In genomic region chr1:67771152-67771551, GRCh38 we compare ENCODE assay signal across 11 cellular contexts.
A peak's percentile ranks its signal among the peaks of the same experiment; 100 is the strongest.
DNase-seq lines count a peak whose midpoint lies in the region; ATAC-seq and TF ChIP-seq lines count a peak whose summit lies in the region.
"Had no signal": no experiment of that assay in that cellular context is flagged by ENCODE, and none has a peak within 500 bp of the region (broad histone marks: within the 10 kb centered on the region; RNA-seq: fewer than 3 reads in every experiment).

No MANE protein-coding gene starts in this region.

- TF ChIP-seq CTCF in RWPE2 (IDR thresholded peaks at IDR 0.05; ENCODE audit: poor library complexity, severe bottlenecking) (peak; percentile 30), fibroblast of pulmonary artery (IDR thresholded peaks at IDR 0.05; ENCODE audit: low read length, missing control alignments) (peak; percentile 51), upper lobe of right lung (IDR thresholded peaks at IDR 0.05) (peak; percentile 11)

- H3K27me3 ChIP-seq in RWPE2 (ENCODE audit: insufficient read depth, poor library complexity, severe bottlenecking) (no peaks in the 10 kb centered on the region), upper lobe of right lung (no peaks in the 10 kb centered on the region)
- H3K27me3 ChIP-seq: SJSA1 had no signal

- H3K36me3 Mint-ChIP-seq in activated CD4-positive, alpha-beta T cell treated with anti-CD3 and anti-CD28 coated beads for 36 hours (ENCODE audit: low read depth), result no peaks in the 10 kb centered on the region
- no peaks in the 10 kb centered on the region for H3K36me3 Mint-ChIP-seq in stimulated activated effector memory CD8-positive, alpha-beta T cell treated with anti-CD3 and anti-CD28 coated beads, Interleukin-12 subunit alpha, Interleukin-12 subunit beta, amount 100 ng/mL, for 72 hours
- H3K36me3 Mint-ChIP-seq: immature natural killer cell had no signal

- intact Hi-C loops in activated CD4-positive, alpha-beta T cell treated with anti-CD3 and anti-CD28 coated beads for 36 hours (cut with DNase I, micrococcal nuclease), result no loop called here
- intact Hi-C loops in upper lobe of right lung (cut with DNase I), result no loop called here

- POLR2A ChIA-PET in activated CD4-positive, alpha-beta T cell treated with anti-CD3 and anti-CD28 coated beads for 36 hours (lab: Charles Lee), result no interaction called here

- no peaks in the 10 kb centered on the region for H3K9me3 Mint-ChIP-seq in activated CD4-positive, alpha-beta T cell treated with anti-CD3 and anti-CD28 coated beads for 36 hours (ENCODE audit: low read depth)
- no peaks in the 10 kb centered on the region for H3K9me3 Mint-ChIP-seq in stimulated activated effector memory CD8-positive, alpha-beta T cell treated with anti-CD3 and anti-CD28 coated beads, Interleukin-12 subunit alpha, Interleukin-12 subunit beta, amount 100 ng/mL, for 72 hours
- H3K9me3 Mint-ChIP-seq: dendritic cell treated with granulocyte-macrophage colony-stimulating factor and Interleukin-4, amounts not matched to agents 40 ng/mL and 50 ng/mL, for 4 days; immature natural killer cell had no signal

- no peaks in the 10 kb centered on the region for H3K9me3 ChIP-seq in RWPE2 (ENCODE audit: severe bottlenecking)
- no peaks in the 10 kb centered on the region for H3K9me3 ChIP-seq in upper lobe of right lung
- H3K9me3 ChIP-seq: SJSA1 had no signal

- H3K4me3 ChIP-seq in RWPE2 (ENCODE audit: severe bottlenecking) (no peak overlapping the region), fibroblast of pulmonary artery (replicated peaks; ENCODE audit: low read depth, low read length) (no peak overlapping the region), upper lobe of right lung (no peak overlapping the region)
- H3K4me3 ChIP-seq: SJSA1 had no signal

- no peak overlapping the region for H3K4me3 Mint-ChIP-seq in activated CD4-positive, alpha-beta T cell treated with anti-CD3 and anti-CD28 coated beads for 36 hours
- no peak overlapping the region for H3K4me3 Mint-ChIP-seq in stimulated activated effector memory CD8-positive, alpha-beta T cell treated with anti-CD3 and anti-CD28 coated beads, Interleukin-12 subunit alpha, Interleukin-12 subunit beta, amount 100 ng/mL, for 72 hours
- H3K4me3 Mint-ChIP-seq: dendritic cell treated with granulocyte-macrophage colony-stimulating factor and Interleukin-4, amounts not matched to agents 40 ng/mL and 50 ng/mL, for 4 days; immature natural killer cell had no signal

- no peak overlapping the region for H3K27ac Mint-ChIP-seq in activated CD4-positive, alpha-beta T cell treated with anti-CD3 and anti-CD28 coated beads for 36 hours
- no peak overlapping the region for H3K27ac Mint-ChIP-seq in stimulated activated effector memory CD8-positive, alpha-beta T cell treated with anti-CD3 and anti-CD28 coated beads, Interleukin-12 subunit alpha, Interleukin-12 subunit beta, amount 100 ng/mL, for 72 hours
- H3K27ac Mint-ChIP-seq: dendritic cell treated with granulocyte-macrophage colony-stimulating factor and Interleukin-4, amounts not matched to agents 40 ng/mL and 50 ng/mL, for 4 days; immature natural killer cell had no signal

- no peak for DNase-seq in activated CD4-positive, alpha-beta T cell treated with anti-CD3 and anti-CD28 coated beads for 36 hours
- DNase-seq in activated CD4-positive, alpha-beta T cell treated with anti-CD3 and anti-CD28 coated beads, Interleukin-2, amount 50 U/mL, for 1 hour, result no peak
- DNase-seq in RWPE2 (ENCODE audit: low spot score) (no peak), fibroblast of pulmonary artery (ENCODE audit: low read depth) (peak; percentile 60), upper lobe of right lung (no peak), midbrain (lab: John Stamatoyannopoulos, UW) (no peak)
- no peak for DNase-seq in stimulated activated effector memory CD8-positive, alpha-beta T cell treated with anti-CD3 and anti-CD28 coated beads, Interleukin-12 subunit alpha, Interleukin-12 subunit beta, amount 100 ng/mL, for 72 hours (ENCODE audit: low spot score in 2 of 2)
- DNase-seq: immature natural killer cell had no signal

- peaks cover 7% of the 10 kb centered on the region for H3K4me1 Mint-ChIP-seq in activated CD4-positive, alpha-beta T cell treated with anti-CD3 and anti-CD28 coated beads for 36 hours
- peaks cover 1% of the 10 kb centered on the region for H3K4me1 Mint-ChIP-seq in stimulated activated effector memory CD8-positive, alpha-beta T cell treated with anti-CD3 and anti-CD28 coated beads, Interleukin-12 subunit alpha, Interleukin-12 subunit beta, amount 100 ng/mL, for 72 hours

- H3K36me3 ChIP-seq in RWPE2 (ENCODE audit: low read depth) (peaks cover 6% of the 10 kb centered on the region; the same call in 1 of the 2 replicates), upper lobe of right lung (no peaks in the 10 kb centered on the region)

- H3K27ac ChIP-seq in RWPE2 (ENCODE audit: poor library complexity, severe bottlenecking) (peak overlapping the region; percentile 28), upper lobe of right lung (no peak overlapping the region)
- H3K27ac ChIP-seq: SJSA1 had no signal

- peak; percentile 36 for ATAC-seq in activated CD4-positive, alpha-beta T cell treated with anti-CD3 and anti-CD28 coated beads for 36 hours
- ATAC-seq in RWPE2 (ENCODE audit: low read depth) (peak; percentile 46; the same call in 2 of the 3 replicates), upper lobe of right lung (peak; percentile 79), GM21737 (IDR thresholded peaks at IDR 0.05; ENCODE audit: unreplicated experiment) (no peak)
- ATAC-seq in stimulated activated effector memory CD8-positive, alpha-beta T cell treated with anti-CD3 and anti-CD28 coated beads, Interleukin-12 subunit alpha, Interleukin-12 subunit beta, amount 100 ng/mL, for 72 hours, result no peak

- H3K4me1 ChIP-seq in RWPE2 (ENCODE audit: insufficient read depth, poor library complexity, severe bottlenecking), result peaks cover 7% of the 10 kb centered on the region
- H3K4me1 ChIP-seq in upper lobe of right lung, result peaks cover 4% of the 10 kb centered on the region

- peaks cover 32% of the 10 kb centered on the region for H3K27me3 Mint-ChIP-seq in activated CD4-positive, alpha-beta T cell treated with anti-CD3 and anti-CD28 coated beads for 36 hours

- CTCF ChIA-PET in activated CD4-positive, alpha-beta T cell treated with anti-CD3 and anti-CD28 coated beads for 36 hours (lab: Charles Lee), result interaction anchor here (0.5 to 3.0 kb wide), 5 partner anchors 11 to 243 kb away, joined by 4 to 15 read pairs (median 4); no protein-coding TSS in a partner anchor

Comparison
In these comparisons a context has a peak if more than half of its experiments do, and no peak if none do; other contexts are left out.
1. ATAC-seq: peak in activated CD4-positive, alpha-beta T cell treated with anti-CD3 and anti-CD28 coated beads for 36 hours (single experiment), RWPE2 (single experiment) and upper lobe of right lung (single experiment); none in stimulated activated effector memory CD8-positive, alpha-beta T cell treated with anti-CD3 and anti-CD28 coated beads, Interleukin-12 subunit alpha, Interleukin-12 subunit beta, amount 100 ng/mL, for 72 hours (single experiment) and GM21737 (single experiment).
2. Peak in every context shown above with its lines, with median percentiles within 50 percentile points of each other: CTCF ChIP-seq.